ENCODE assay signal across 33 cellular contexts in the genomic region with DNA sequence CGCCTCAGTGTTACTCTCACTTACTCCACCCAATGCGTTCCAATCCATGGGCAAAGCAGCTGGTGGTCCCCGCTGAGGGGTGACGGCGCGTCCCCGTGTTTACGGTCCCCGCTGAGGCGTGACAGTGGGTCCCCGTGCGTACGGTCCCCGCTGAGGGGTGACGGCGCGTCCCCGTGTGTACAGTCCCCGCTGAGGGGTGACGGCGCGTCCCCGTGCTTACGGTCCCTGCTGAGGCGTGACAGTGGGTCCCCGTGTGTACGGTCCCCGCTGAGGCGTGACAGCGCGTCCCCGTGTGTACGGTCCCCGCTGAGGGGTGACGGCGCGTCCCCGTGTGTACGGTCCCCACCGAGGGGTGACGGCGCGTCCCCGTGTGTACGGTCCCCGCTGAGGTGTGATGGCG. TPM values are rescaled to one million over a fixed set of nuclear protein-coding genes. Genes with fewer than 3 reads are reported as not detected.
"Had no signal": no experiment of that assay in that cellular context is flagged by ENCODE, and none has a peak within 500 bp of the region (broad histone marks: within the 10 kb centered on the region; RNA-seq: fewer than 3 reads in every experiment).

No MANE protein-coding gene starts in this region.

- H3K9me3 ChIP-seq: esophagus squamous epithelium, gastrocnemius medialis, lower lobe of right lung, mucosa of descending colon had no signal

- H3K4me3 ChIP-seq: coronary artery, esophagus squamous epithelium, gastrocnemius medialis, heart right ventricle, left lung, lower lobe of right lung, mucosa of descending colon had no signal

- H3K27ac ChIP-seq: coronary artery, dorsolateral prefrontal cortex, epithelial cell of prostate, esophagus squamous epithelium, gastrocnemius medialis, heart right ventricle, left lung, lower lobe of right lung had no signal

- ATAC-seq: effector memory CD8-positive, alpha-beta T cell; esophagus mucosa; gastrocnemius medialis; heart right ventricle; left cardiac atrium; left lung; left ventricle myocardium superior; lower lobe of right lung; mucosa of descending colon had no signal

- H3K4me1 ChIP-seq: esophagus squamous epithelium, gastrocnemius medialis, heart right ventricle, left lung, lower lobe of right lung had no signal

- H3K36me3 ChIP-seq: esophagus squamous epithelium, gastrocnemius medialis, heart right ventricle, left lung, lower lobe of right lung had no signal

- DNase-seq: dermis blood vessel endothelial cell; dorsolateral prefrontal cortex; effector CD8-positive, alpha-beta T cell; effector memory CD8-positive, alpha-beta T cell; endodermal cell; erythroblast; esophagus squamous epithelium; foreskin fibroblast; foreskin melanocyte; gastrocnemius medialis; glutamatergic neuron; head of caudate nucleus; heart right ventricle; hypothalamus; immature natural killer cell; islet precursor cell; kidney; left cardiac atrium; left ventricle myocardium superior; lower lobe of right lung; mesenchymal stem cell; mucosa of descending colon; naive B cell had no signal

RNA-seq across cellular contexts. Expression of a gene that starts 19.5 kb away (rescaled TPM):
- total RNA-seq: cerebellum, dermis blood vessel endothelial cell, endodermal cell, esophagus mucosa, esophagus squamous epithelium, gastrocnemius medialis, glomerular endothelial cell, heart right ventricle, kidney, left cardiac atrium, left ventricle myocardium superior, lower leg skin, lung microvascular endothelial cell, mesenteric fat pad, mesothelial cell of epicardium, mucosa of descending colon had no signal
- polyA plus RNA-seq: heart right ventricle had no signal
